In genomic region chr4:145180298-145181090, GRCh38 we compare ENCODE assay signal across 8 cellular contexts. TPM values are rescaled to one million over a fixed set of nuclear protein-coding genes. Genes with fewer than 3 reads are reported as not detected.
DNase-seq lines count a peak whose midpoint lies in the region; ATAC-seq lines count a peak whose summit lies in the region.

Gene OTUD4 (minus strand): TSS chr4:145180589. CDS start chr4:145179973, 616 bp downstream.

- peak; percentile 81 for ATAC-seq in GM19328 (IDR thresholded peaks at IDR 0.05; ENCODE audit: unreplicated experiment)
- peak; percentile 77 for ATAC-seq in HG03520 (IDR thresholded peaks at IDR 0.05; ENCODE audit: unreplicated experiment)
- ATAC-seq in left lobe of liver = peak; percentile 85

- DNase-seq in C1 segment of cervical spinal cord (lab: John Stamatoyannopoulos, UW) (peak; percentile 56 to 95 (median 88)), NCI-H69 (lab: John Stamatoyannopoulos, UW) (peak; percentile 98), dedifferentiated amniotic fluid mesenchymal stem cell (ENCODE audit: extremely low spot score) (peak; percentile 91), left lobe of liver (ENCODE audit: low spot score) (peak; percentile 97)
- DNase-seq in activated CD4-positive, alpha-beta T cell treated with anti-CD3 and anti-CD28 coated beads, Interleukin-2, amount 50 U/mL, for 1 hour = peak; percentile 93
- peak; percentile 97 for DNase-seq in stimulated activated CD4-positive, alpha-beta T cell treated with anti-CD3 and anti-CD28 coated beads, Interleukin-2, amount 100 ng/mL, for 4 hours (ENCODE audit: low read depth)

RNA-seq across cellular contexts. Expression of gene OTUD4, which starts in this region (rescaled TPM):
- 16.9 TPM for total RNA-seq in left lobe of liver

Comparison
In these comparisons a context has a peak if more than half of its experiments do, and no peak if none do; other contexts are left out.
1. Peak in every context shown above with its lines: DNase-seq and ATAC-seq.